1 cellular context compared by ENCODE assay signal in genomic region chr16:47110939-47111338, GRCh38.
TF ChIP-seq lines count a peak whose summit lies in the region.

No MANE protein-coding gene starts in this region.

TF ChIP-seq in WTC11, 78 proteins besides CTCF, POLR2A, EP300 and RAD21 (continued from another document):
- TF ChIP-seq ZNF532 (CRISPR knock-in tag; IDR thresholded peaks at IDR 0.05; ENCODE audit: borderline replicate concordance) (no peak), JAZF1 (CRISPR knock-in tag; IDR thresholded peaks at IDR 0.05) (no peak), ZNF396 (CRISPR knock-in tag; IDR thresholded peaks at IDR 0.05; ENCODE audit: borderline replicate concordance) (no peak), AFF4 (CRISPR knock-in tag; IDR thresholded peaks at IDR 0.05; ENCODE audit: borderline replicate concordance) (no peak), ZNF671 (CRISPR knock-in tag; IDR thresholded peaks at IDR 0.05) (no peak), ZNF121 (CRISPR knock-in tag; IDR thresholded peaks at IDR 0.05) (no peak), ATF3 (CRISPR knock-in tag; conservative IDR thresholded peaks at IDR 0.05) (no peak), ESRRA (CRISPR knock-in tag; IDR thresholded peaks at IDR 0.05; ENCODE audit: borderline replicate concordance) (no peak), IRF2 (CRISPR knock-in tag; IDR thresholded peaks at IDR 0.05; ENCODE audit: borderline replicate concordance, low read depth) (no peak), USF2 (CRISPR knock-in tag; IDR thresholded peaks at IDR 0.05) (no peak), ZNF317 (CRISPR knock-in tag; IDR thresholded peaks at IDR 0.05; ENCODE audit: borderline replicate concordance, low read depth) (no peak)
